In genomic region chr7:145293793-145294153, GRCh38 we compare ENCODE assay signal across 14 cellular contexts.
A peak's percentile ranks its signal among the peaks of the same experiment; 100 is the strongest.
DNase-seq lines count a peak whose midpoint lies in the region; ATAC-seq and TF ChIP-seq lines count a peak whose summit lies in the region.
"Had no signal": no experiment of that assay in that cellular context is flagged by ENCODE, and none has a peak within 500 bp of the region (broad histone marks: within the 10 kb centered on the region; RNA-seq: fewer than 3 reads in every experiment).

No MANE protein-coding gene starts in this region.

- TF ChIP-seq POLR2A in heart left ventricle (IDR thresholded peaks at IDR 0.05): no peak

- H3K36me3 ChIP-seq in heart left ventricle: no peaks in the 10 kb centered on the region
- H3K36me3 ChIP-seq in SJCRH30: no peaks in the 10 kb centered on the region

- no peaks in the 10 kb centered on the region for H3K4me1 ChIP-seq in heart left ventricle
- peaks cover 7% of the 10 kb centered on the region; the same call in 1 of the 2 replicates for H3K4me1 ChIP-seq in SJCRH30

- DNase-seq in Right ventricle myocardium superior (no peak), heart left ventricle (no peak), NCI-H1694 treated with DMSO at 0.1 percent for 48 hours (lab: John Stamatoyannopoulos, UW) (peak; percentile 49), SJCRH30 (peak in 1 of 2 experiments; percentile 35), SHP77 treated with DMSO at 0.1 percent for 48 hours (lab: John Stamatoyannopoulos, UW) (no peak), D341Med (ENCODE audit: low spot score) (no peak)
- DNase-seq: C1 segment of cervical spinal cord; Calu3; CD4-positive, alpha-beta T cell; DMS79; H7 had no signal

- ATAC-seq in Right ventricle myocardium superior (ENCODE audit: poor library complexity) (peak; percentile 59), heart left ventricle (no peak), HG02798 (IDR thresholded peaks at IDR 0.05; ENCODE audit: poor library complexity, unreplicated experiment) (no peak)
- ATAC-seq: GM12878, GM23338 had no signal

- H3K27me3 ChIP-seq in heart left ventricle (no peaks in the 10 kb centered on the region), SJCRH30 (no peaks in the 10 kb centered on the region)

- H3K27ac ChIP-seq in heart left ventricle (no peak overlapping the region), SJCRH30 (peak overlapping the region; percentile 12; the same call in 1 of the 2 replicates)

- TF ChIP-seq CTCF in heart left ventricle (IDR thresholded peaks at IDR 0.05): no peak

- peaks cover 0 to 4% (median 0%) of the 10 kb centered on the region in 12 donors for H3K9me3 ChIP-seq in heart left ventricle
- H3K9me3 ChIP-seq in SJCRH30 (replicated peaks): no peaks in the 10 kb centered on the region

- WGBS in heart left ventricle, 4 donors: 49 to 70% (median 56%) methylated on average over 1 of the region's 1 CpG

- H3K4me3 ChIP-seq in heart left ventricle (no peak overlapping the region), SJCRH30 (no peak overlapping the region)
- H3K4me3 ChIP-seq: GM12878, GM23338 had no signal

- intact Hi-C loops in Right ventricle myocardium superior (cut with DNase I) (no loop called here), heart left ventricle (cut with DNase I) (no loop called here)
